8 cellular contexts compared by ENCODE assay signal in the genomic region with DNA sequence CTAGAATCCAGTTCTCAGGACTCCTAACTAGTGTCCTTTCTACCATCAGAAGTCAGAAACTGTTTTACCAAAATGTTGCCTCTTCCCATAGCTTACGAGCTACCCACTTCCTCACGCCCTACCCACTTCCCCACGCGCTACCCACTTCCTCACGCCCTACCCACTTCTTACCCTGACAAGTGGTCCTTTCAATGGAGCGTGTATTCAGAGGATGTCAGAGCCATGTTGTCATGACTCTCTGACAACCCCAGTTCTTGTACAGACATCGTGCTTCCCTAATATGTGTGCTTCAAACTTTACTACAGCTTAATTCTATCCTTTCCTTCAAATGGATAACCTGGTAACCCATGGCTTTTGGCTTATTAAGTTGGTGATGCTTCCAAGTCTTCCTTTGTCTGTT.
A peak's percentile ranks its signal among the peaks of the same experiment; 100 is the strongest.
DNase-seq lines count a peak whose midpoint lies in the region; ATAC-seq and TF ChIP-seq lines count a peak whose summit lies in the region.

No MANE protein-coding gene starts in this region.

- no peaks in the 10 kb centered on the region for H3K9me3 Mint-ChIP-seq in endothelial cell (ENCODE audit: unreplicated experiment)

- 71 to 74% (median 72%) methylated on average over 7 of the region's 7 CpGs for WGBS in adrenal gland, 4 donors

- ATAC-seq in GM18861 (IDR thresholded peaks at IDR 0.05; ENCODE audit: unreplicated experiment) (peak; percentile 6), GM21786 (IDR thresholded peaks at IDR 0.05; ENCODE audit: unreplicated experiment) (peak; percentile 20), lower lobe of right lung (peak; percentile 29 to 51)

- TF ChIP-seq POLR2A in adrenal gland (IDR thresholded peaks at IDR 0.05): no peak

- no peaks in the 10 kb centered on the region for H3K27me3 Mint-ChIP-seq in endothelial cell (ENCODE audit: unreplicated experiment)

- no peaks in the 10 kb centered on the region for H3K9me2 ChIP-seq in MM.1S (replicated peaks; ENCODE audit: insufficient read depth, low read length)

- no peaks in the 10 kb centered on the region for H3K36me3 ChIP-seq in MM.1S (replicated peaks; ENCODE audit: insufficient read depth, low read length)
- no peaks in the 10 kb centered on the region for H3K36me3 ChIP-seq in lower lobe of right lung
- no peaks in the 10 kb centered on the region for H3K36me3 ChIP-seq in adrenal gland (replicated peaks in 1 of 2)

- peak overlapping the region; percentile 33; the same call in 1 of the 2 replicates for H2AFZ ChIP-seq in MM.1S (ENCODE audit: low read length)

- H3K27ac Mint-ChIP-seq in endothelial cell (ENCODE audit: unreplicated experiment): no peak overlapping the region

- H3K4me3 ChIP-seq in MM.1S (ENCODE audit: low read length) (no peak overlapping the region), lower lobe of right lung (no peak overlapping the region), adrenal gland (no peak overlapping the region)

- intact Hi-C loops in lower lobe of right lung (cut with DNase I): no loop called here
- intact Hi-C loops in adrenal gland (cut with DNase I): no loop called here

- no peaks in the 10 kb centered on the region for H4K20me1 ChIP-seq in MM.1S (ENCODE audit: insufficient read depth, low read length)

- no peak overlapping the region for H3K4me2 ChIP-seq in MM.1S (ENCODE audit: low read depth, low read length)

- no peaks in the 10 kb centered on the region for H3K36me3 Mint-ChIP-seq in endothelial cell (ENCODE audit: low read depth, unreplicated experiment)

- H3F3A ChIP-seq in MM.1S (ENCODE audit: insufficient read depth, low read length): no peaks in the 10 kb centered on the region

- no peak overlapping the region for H3K9ac ChIP-seq in MM.1S (ENCODE audit: low read length)

- no peaks in the 10 kb centered on the region for H3K79me2 ChIP-seq in MM.1S (ENCODE audit: low read length)

- DNase-seq in MM.1S (no peak), lower lobe of right lung (no peak), GM03348 (ENCODE audit: low spot score) (no peak), cerebellar cortex (ENCODE audit: low spot score) (no peak), adrenal gland (no peak), endothelial cell (ENCODE audit: low spot score) (no peak)

- no peak overlapping the region for H3K4me3 Mint-ChIP-seq in endothelial cell (ENCODE audit: unreplicated experiment)

- H3K9me3 ChIP-seq in MM.1S (replicated peaks; ENCODE audit: insufficient read depth, low read length): no peaks in the 10 kb centered on the region
- H3K9me3 ChIP-seq in lower lobe of right lung: no peaks in the 10 kb centered on the region
- H3K9me3 ChIP-seq in adrenal gland (replicated peaks in 1 of 3): no peaks in the 10 kb centered on the region

- H3K4me1 ChIP-seq in MM.1S (ENCODE audit: low read length): no peaks in the 10 kb centered on the region
- H3K4me1 ChIP-seq in lower lobe of right lung: no peaks in the 10 kb centered on the region
- no peaks in the 10 kb centered on the region for H3K4me1 ChIP-seq in adrenal gland (replicated peaks in 1 of 2)

- H3K27me3 ChIP-seq in MM.1S (replicated peaks; ENCODE audit: insufficient read depth, low read length) (no peaks in the 10 kb centered on the region), lower lobe of right lung (ENCODE audit: low read depth) (no peaks in the 10 kb centered on the region), adrenal gland (no peaks in the 10 kb centered on the region)

- H3K27ac ChIP-seq in MM.1S (ENCODE audit: low read length): no peak overlapping the region
- no peak overlapping the region for H3K27ac ChIP-seq in lower lobe of right lung
- H3K27ac ChIP-seq in adrenal gland: no peak overlapping the region

- H3K4me1 Mint-ChIP-seq in endothelial cell (ENCODE audit: unreplicated experiment): no peaks in the 10 kb centered on the region

- TF ChIP-seq CTCF in MM.1S (IDR thresholded peaks at IDR 0.05; ENCODE audit: low read length) (no peak), lower lobe of right lung (IDR thresholded peaks at IDR 0.05) (no peak), adrenal gland (IDR thresholded peaks at IDR 0.05) (no peak), endothelial cell (IDR thresholded peaks at IDR 0.05; ENCODE audit: unreplicated experiment) (no peak)
